Comparison of ENCODE assay signal across 8 cellular contexts in the genomic region with DNA sequence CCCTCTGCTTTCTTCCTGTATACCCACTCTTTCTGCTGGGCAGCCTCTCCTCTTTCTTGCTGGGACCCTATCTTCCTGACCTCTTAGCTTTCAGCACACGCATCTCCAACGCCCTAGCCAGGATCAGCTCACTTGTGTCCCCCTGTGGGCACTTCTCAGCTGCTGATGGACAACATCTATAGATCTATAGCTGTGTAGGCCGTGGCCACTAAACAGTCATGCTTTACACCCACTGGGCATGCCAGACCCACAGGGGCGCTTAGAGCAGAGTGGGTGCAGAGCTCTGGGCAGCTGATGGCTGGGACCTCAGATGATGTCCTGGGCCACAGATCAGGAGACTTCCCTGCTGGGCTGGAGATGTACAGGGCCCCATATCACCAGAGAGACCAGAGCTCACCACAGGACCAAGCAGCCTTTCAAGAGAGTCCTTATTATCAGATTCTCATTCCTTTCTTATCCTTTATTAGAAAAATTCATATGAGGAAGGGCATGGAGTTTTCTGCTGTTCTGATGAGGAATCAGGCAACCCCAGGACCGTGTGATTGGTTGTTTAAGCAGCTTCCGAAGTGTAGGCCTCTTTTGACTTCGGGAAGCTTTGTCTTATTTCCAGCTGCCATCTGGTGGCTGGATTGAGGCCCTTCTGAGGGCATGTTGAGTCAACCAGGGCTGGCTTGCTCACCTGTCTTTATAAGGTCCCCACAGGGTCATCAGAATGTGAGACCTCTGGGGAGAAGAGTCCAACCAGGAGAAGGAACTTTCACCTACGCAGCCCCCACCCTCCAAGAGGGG.
DNase-seq lines count a peak whose midpoint lies in the region; ATAC-seq and TF ChIP-seq lines count a peak whose summit lies in the region.

No MANE protein-coding gene starts in this region.

- POLR2A ChIA-PET in activated naive CD8-positive, alpha-beta T cell treated with anti-CD3 and anti-CD28 coated beads, Interleukin-2, amount 10 ng/mL, durations not matched to agents 7 days and 5 days (lab: Charles Lee): interaction anchor here (0.5 to 1.9 kb wide), 4 partner anchors 120 to 1294 kb away, joined by 3 to 10 read pairs (median 4); a partner anchor contains a TSS

- peak; percentile 76 for ATAC-seq in activated naive CD8-positive, alpha-beta T cell treated with anti-CD3 and anti-CD28 coated beads, Interleukin-2, amount 10 ng/mL, durations not matched to agents 7 days and 5 days (ENCODE audit: low read depth)
- ATAC-seq in left cardiac atrium (peak; percentile 87), GM21360 (IDR thresholded peaks at IDR 0.05; ENCODE audit: unreplicated experiment) (no peak)

- intact Hi-C loops in left cardiac atrium (cut with DNase I): loop anchor here (1.0 to 5.0 kb wide), 2 partner anchors 121 to 123 kb away; no protein-coding TSS in a partner anchor

- peak; percentile 17 for DNase-seq in DMS53 treated with DMSO at 0.1 percent for 48 hours (lab: John Stamatoyannopoulos, UW; ENCODE audit: unreplicated experiment)
- DNase-seq in HuH-7 (ENCODE audit: low spot score): peak; percentile 76
- DNase-seq in RPMI7951 (ENCODE audit: low read depth): peak; percentile 71
- DNase-seq in activated naive CD8-positive, alpha-beta T cell treated with anti-CD3 and anti-CD28 coated beads, Interleukin-2, amount 10 ng/mL, durations not matched to agents 7 days and 5 days: peak; percentile 38
- DNase-seq in left cardiac atrium: peak; percentile 54
- DNase-seq in putamen (ENCODE audit: low spot score): peak; percentile 76
- DNase-seq in coronary artery (ENCODE audit: low spot score): no peak

- H3K27ac ChIP-seq in coronary artery: no peak overlapping the region

- H3K36me3 Mint-ChIP-seq in activated naive CD8-positive, alpha-beta T cell treated with anti-CD3 and anti-CD28 coated beads, Interleukin-2, amount 10 ng/mL, durations not matched to agents 7 days and 5 days: no peaks in the 10 kb centered on the region

- H3K4me3 Mint-ChIP-seq in activated naive CD8-positive, alpha-beta T cell treated with anti-CD3 and anti-CD28 coated beads, Interleukin-2, amount 10 ng/mL, durations not matched to agents 7 days and 5 days: no peak overlapping the region

- H3K4me3 ChIP-seq in coronary artery: no peak overlapping the region

- TF ChIP-seq CTCF in coronary artery (IDR thresholded peaks at IDR 0.05): no peak

- no peaks in the 10 kb centered on the region for H3K9me3 Mint-ChIP-seq in activated naive CD8-positive, alpha-beta T cell treated with anti-CD3 and anti-CD28 coated beads, Interleukin-2, amount 10 ng/mL, durations not matched to agents 7 days and 5 days

- no peaks in the 10 kb centered on the region for H3K27me3 Mint-ChIP-seq in activated naive CD8-positive, alpha-beta T cell treated with anti-CD3 and anti-CD28 coated beads, Interleukin-2, amount 10 ng/mL, durations not matched to agents 7 days and 5 days

- H3K4me1 Mint-ChIP-seq in activated naive CD8-positive, alpha-beta T cell treated with anti-CD3 and anti-CD28 coated beads, Interleukin-2, amount 10 ng/mL, durations not matched to agents 7 days and 5 days: no peaks in the 10 kb centered on the region

- H3K27ac Mint-ChIP-seq in activated naive CD8-positive, alpha-beta T cell treated with anti-CD3 and anti-CD28 coated beads, Interleukin-2, amount 10 ng/mL, durations not matched to agents 7 days and 5 days: no peak overlapping the region
